8 cellular contexts compared by ENCODE assay signal in the genomic region with DNA sequence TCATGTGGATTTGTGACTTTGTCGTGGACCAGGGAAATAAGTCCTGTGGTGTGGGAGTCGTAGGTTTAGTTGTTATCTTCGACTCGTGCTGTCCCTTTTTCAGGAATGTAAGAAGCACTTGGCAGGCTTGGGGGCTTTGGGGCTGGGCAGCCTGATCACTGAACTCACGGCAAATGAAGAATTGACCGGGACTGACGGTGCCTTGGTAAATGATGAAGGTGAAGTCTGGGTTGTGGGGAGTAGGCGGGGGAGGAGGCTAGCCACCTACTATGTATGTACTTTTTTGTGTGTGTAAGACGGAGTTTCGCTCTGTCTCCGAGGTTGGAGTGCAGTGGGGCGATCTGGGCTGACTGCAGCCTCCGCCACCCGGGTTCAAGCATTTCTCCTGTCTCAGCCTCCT. TPM values are rescaled to one million over a fixed set of nuclear protein-coding genes. Genes with fewer than 3 reads are reported as not detected.
DNase-seq lines count a peak whose midpoint lies in the region; ATAC-seq and TF ChIP-seq lines count a peak whose summit lies in the region.

No MANE protein-coding gene starts in this region.

- H3K9me3 ChIP-seq in mucosa of rectum (ENCODE audit: control insufficient read depth in 2 of 2, low read length in 2 of 2): no peaks in the 10 kb centered on the region

- peaks cover 35% of the 10 kb centered on the region for H3K36me3 Mint-ChIP-seq in brain

- peaks cover 8% of the 10 kb centered on the region for H3K27me3 Mint-ChIP-seq in brain

- ATAC-seq in HG02870 (IDR thresholded peaks at IDR 0.05; ENCODE audit: unreplicated experiment): no peak
- no peak for ATAC-seq in HG03196 (IDR thresholded peaks at IDR 0.05; ENCODE audit: unreplicated experiment)

- DNase-seq in stimulated activated naive CD4-positive, alpha-beta T cell treated with Interleukin-2 at 50 U/mL for 16 hours (lab: John Stamatoyannopoulos, UW): peak; percentile 21
- DNase-seq in stimulated activated naive CD4-positive, alpha-beta T cell (lab: John Stamatoyannopoulos, UW): no peak
- no peak for DNase-seq in NCI-H2081 treated with DMSO at 0.1 percent for 48 hours (lab: John Stamatoyannopoulos, UW)
- no peak for DNase-seq in DMS79 (lab: John Stamatoyannopoulos, UW)

- peaks cover 38% of the 10 kb centered on the region for H3K4me1 Mint-ChIP-seq in brain

- peaks cover 0 to 15% (median 0%) of the 10 kb centered on the region in 5 experiments for H3K9me3 Mint-ChIP-seq in brain

- H3K4me3 Mint-ChIP-seq in brain: peak overlapping the region; percentile 89 to 99 (median 96)

- no peaks in the 10 kb centered on the region for H3K27me3 ChIP-seq in mucosa of rectum (ENCODE audit: control insufficient read depth in 2 of 2, insufficient read depth in 2 of 2, low read length in 2 of 2)

- H3K9ac ChIP-seq in mucosa of rectum (ENCODE audit: low read depth in 1 of 2, low read length in 2 of 2): peak overlapping the region; percentile 75 to 83

- peaks cover 5 to 9% of the 10 kb centered on the region in 2 donors for H3K36me3 ChIP-seq in mucosa of rectum (ENCODE audit: control insufficient read depth in 2 of 2, insufficient read depth in 2 of 2, low read length in 2 of 2)

- peak overlapping the region; percentile 95 to 100 (median 98) for H3K27ac Mint-ChIP-seq in brain

- peak overlapping the region; percentile 87 to 94 for H3K27ac ChIP-seq in mucosa of rectum (ENCODE audit: low read depth in 2 of 2, low read length in 2 of 2)

- peaks cover 8 to 9% of the 10 kb centered on the region in 2 donors for H3K4me1 ChIP-seq in mucosa of rectum (ENCODE audit: control insufficient read depth in 2 of 2, insufficient read depth in 2 of 2, low read length in 2 of 2)

- no peak for TF ChIP-seq CTCF in brain (conservative IDR thresholded peaks at IDR 0.05)

- H3K4me3 ChIP-seq in mucosa of rectum (ENCODE audit: low read length in 2 of 2): peak overlapping the region; percentile 73 to 92

RNA-seq across cellular contexts. Expression of gene TAF1, which starts 1.2 kb away (rescaled TPM):
- 14.1 TPM for polyA plus RNA-seq in brain (ENCODE audit: insufficient read depth, low read depth, low replicate concordance)
